20 cellular contexts compared by ENCODE assay signal in genomic region chr3:10557250-10557649, GRCh38. TPM values are rescaled to one million over a fixed set of nuclear protein-coding genes. Genes with fewer than 3 reads are reported as not detected.
DNase-seq lines count a peak whose midpoint lies in the region; ATAC-seq and TF ChIP-seq lines count a peak whose summit lies in the region.
"Had no signal": no experiment of that assay in that cellular context is flagged by ENCODE, and none has a peak within 500 bp of the region (broad histone marks: within the 10 kb centered on the region; RNA-seq: fewer than 3 reads in every experiment).

No MANE protein-coding gene starts in this region.

- H3K4me3 ChIP-seq in psoas muscle (no peak overlapping the region), osteoblast (ENCODE audit: insufficient read depth, low read length) (no peak overlapping the region)
- H3K4me3 ChIP-seq: A549, HAP-1, Peyer's patch had no signal

- WGBS in psoas muscle, 3 donors, result 73 to 77% (median 77%) methylated on average over 7 of the region's 7 CpGs

- CTCF ChIA-PET in activated naive CD4-positive, alpha-beta T cell treated with anti-CD3 and anti-CD28 coated beads for 36 hours (lab: Charles Lee), result interaction anchor here (1.0 kb wide), 1 partner anchor 213 kb away, joined by 3 read pairs; no protein-coding TSS in a partner anchor

- H3K27me3 ChIP-seq in psoas muscle (ENCODE audit: insufficient read depth in 3 of 3, low read length in 2 of 3) (no peaks in the 10 kb centered on the region), osteoblast (ENCODE audit: insufficient read depth, low read length) (peaks cover 14% of the 10 kb centered on the region)
- H3K27me3 ChIP-seq: Peyer's patch had no signal

- H3K4me1 Mint-ChIP-seq in activated naive CD4-positive, alpha-beta T cell treated with anti-CD3 and anti-CD28 coated beads for 36 hours (ENCODE audit: low read depth), result peaks cover 10% of the 10 kb centered on the region

- no peak overlapping the region for H3K4me3 Mint-ChIP-seq in activated naive CD4-positive, alpha-beta T cell treated with anti-CD3 and anti-CD28 coated beads for 36 hours
- H3K4me3 Mint-ChIP-seq: CD8-positive, alpha-beta memory T cell had no signal

- H3K27me3 Mint-ChIP-seq in activated naive CD4-positive, alpha-beta T cell treated with anti-CD3 and anti-CD28 coated beads for 36 hours (ENCODE audit: low read depth), result peaks cover 9% of the 10 kb centered on the region

- no peak for ATAC-seq in Right ventricle myocardium superior (ENCODE audit: poor library complexity)
- ATAC-seq in psoas muscle, result no peak
- no peak for ATAC-seq in HG03521 (IDR thresholded peaks at IDR 0.05; ENCODE audit: unreplicated experiment)
- ATAC-seq in GM18498 (IDR thresholded peaks at IDR 0.05; ENCODE audit: unreplicated experiment), result no peak

- H3K9me3 ChIP-seq in psoas muscle, result no peaks in the 10 kb centered on the region
- no peaks in the 10 kb centered on the region for H3K9me3 ChIP-seq in osteoblast (ENCODE audit: low read depth, low read length)
- H3K9me3 ChIP-seq: A549, HAP-1 had no signal

- H3K4me2 ChIP-seq in osteoblast (ENCODE audit: insufficient read depth, low read length), result no peak overlapping the region
- H3K4me2 ChIP-seq: A549 had no signal

- H2AFZ ChIP-seq in osteoblast (ENCODE audit: low read length), result no peak overlapping the region

- H3K9me3 Mint-ChIP-seq in activated naive CD4-positive, alpha-beta T cell treated with anti-CD3 and anti-CD28 coated beads for 36 hours, result no peaks in the 10 kb centered on the region
- H3K9me3 Mint-ChIP-seq: CD8-positive, alpha-beta memory T cell had no signal

- no peaks in the 10 kb centered on the region for H3K36me3 Mint-ChIP-seq in activated naive CD4-positive, alpha-beta T cell treated with anti-CD3 and anti-CD28 coated beads for 36 hours (ENCODE audit: low read depth)
- H3K36me3 Mint-ChIP-seq: CD8-positive, alpha-beta memory T cell had no signal

- H3K4me1 ChIP-seq in psoas muscle (peaks cover 52% of the 10 kb centered on the region), osteoblast (ENCODE audit: insufficient read depth, low read length) (peaks cover 14% of the 10 kb centered on the region)
- H3K4me1 ChIP-seq: A549, Peyer's patch had no signal

- no peak overlapping the region for H3K27ac Mint-ChIP-seq in activated naive CD4-positive, alpha-beta T cell treated with anti-CD3 and anti-CD28 coated beads for 36 hours

- no peaks in the 10 kb centered on the region for H3K79me2 ChIP-seq in osteoblast (ENCODE audit: insufficient read depth, low read length)

- DNase-seq in cardiac septum (ENCODE audit: low spot score), result peak; percentile 29
- DNase-seq in Right ventricle myocardium superior, result no peak
- peak; percentile 42 for DNase-seq in ecto neural progenitor cell (ENCODE audit: low spot score)
- DNase-seq in psoas muscle, result no peak
- no peak for DNase-seq in osteoblast (ENCODE audit: insufficient read length, low spot score, missing footprints)
- DNase-seq in activated naive CD4-positive, alpha-beta T cell treated with anti-CD3 and anti-CD28 coated beads for 36 hours, result no peak
- DNase-seq: C1 segment of cervical spinal cord; CD8-positive, alpha-beta memory T cell; DMS79; IMR-90; NCI-H1436; NCI-H1930; NCI-H446; Peyer's patch had no signal

- no peaks in the 10 kb centered on the region for H4K20me1 ChIP-seq in osteoblast (ENCODE audit: insufficient read depth, low read length)

- intact Hi-C loops in cardiac septum (cut with DNase I) (no loop called here), Right ventricle myocardium superior (cut with DNase I) (no loop called here), psoas muscle (cut with DNase I) (no loop called here)
- intact Hi-C loops in activated naive CD4-positive, alpha-beta T cell treated with anti-CD3 and anti-CD28 coated beads for 36 hours (cut with micrococcal nuclease), result no loop called here

- H3K27ac ChIP-seq in psoas muscle (peak overlapping the region; percentile 80), osteoblast (ENCODE audit: low read depth, low read length) (no peak overlapping the region)
- H3K27ac ChIP-seq: A549, HL-60, Peyer's patch had no signal

- no peak for TF ChIP-seq CTCF in psoas muscle (IDR thresholded peaks at IDR 0.05)
- no peak for TF ChIP-seq CTCF in osteoblast (IDR thresholded peaks at IDR 0.05; ENCODE audit: extremely low read depth, low read depth, low read length)

- H3K36me3 ChIP-seq in psoas muscle (ENCODE audit: insufficient read depth in 1 of 2, low read depth in 1 of 2) (no peaks in the 10 kb centered on the region), osteoblast (ENCODE audit: insufficient read depth, low read length) (no peaks in the 10 kb centered on the region)
- H3K36me3 ChIP-seq: HAP-1, Peyer's patch had no signal

RNA-seq across cellular contexts. Expression of gene ATP2B2, which starts 51.9 kb away (rescaled TPM):
- total RNA-seq in cardiac septum, result 0.13 TPM
- not detected for total RNA-seq in Right ventricle myocardium superior
- total RNA-seq in psoas muscle, result 1 to 10 TPM in 3 of 4 donors, under 1 TPM in 1; 0.36 to 6.5 (median 4.1) TPM
- under 1 TPM; 0.08 to 0.77 (median 0.49) TPM for polyA plus RNA-seq in psoas muscle
- not detected in 2 replicates for total RNA-seq in osteoblast
- total RNA-seq in activated naive CD4-positive, alpha-beta T cell treated with anti-CD3 and anti-CD28 coated beads for 36 hours, result not detected
- total RNA-seq: CD8-positive, alpha-beta memory T cell; MCF 10A; Peyer's patch had no signal
- polyA plus RNA-seq: CD8-positive, alpha-beta memory T cell had no signal

Comparison
In these comparisons a context has a peak if more than half of its experiments do, and no peak if none do; other contexts are left out.
1. DNase-seq: peak in cardiac septum (single experiment) and ecto neural progenitor cell (single experiment); none in Right ventricle myocardium superior (single experiment), psoas muscle (0 of 2), osteoblast (single experiment) and activated naive CD4-positive, alpha-beta T cell treated with anti-CD3 and anti-CD28 coated beads for 36 hours (single experiment).